19 cellular contexts compared by ENCODE assay signal in the genomic region with DNA sequence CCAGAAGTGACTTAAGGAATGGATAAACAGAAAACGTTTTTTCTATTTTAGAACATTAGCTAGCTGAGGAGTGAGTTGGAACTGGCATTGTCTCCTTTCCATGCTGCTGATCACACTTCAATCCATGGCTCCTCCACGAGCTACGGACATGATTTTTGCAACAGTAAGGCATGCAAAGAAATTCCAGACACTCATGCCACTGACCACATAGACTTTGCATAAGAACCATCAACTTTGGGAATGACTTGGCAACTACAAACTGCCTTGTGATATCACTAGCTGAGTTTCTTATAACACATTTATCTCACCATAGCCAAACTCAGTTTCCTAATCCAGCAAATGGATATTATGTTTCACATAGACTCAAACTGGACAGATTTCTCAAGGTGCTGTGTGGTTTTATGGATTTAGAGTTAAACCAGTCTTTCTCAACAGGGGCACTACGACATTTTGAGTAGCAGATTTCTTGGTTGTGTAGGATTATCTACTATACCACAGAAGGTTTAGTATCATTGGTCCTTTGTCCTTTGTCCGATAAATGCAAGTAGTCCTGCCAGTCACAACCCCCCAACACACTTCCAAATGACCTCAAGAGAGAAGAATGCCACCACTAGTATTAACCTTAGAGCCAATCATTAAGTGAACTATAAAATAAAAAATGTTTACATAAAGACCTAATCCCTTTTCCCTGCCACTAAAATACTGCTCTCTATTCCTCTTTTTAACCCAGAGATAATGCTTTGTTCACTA. TPM values are rescaled to one million over a fixed set of nuclear protein-coding genes. Genes with fewer than 3 reads are reported as not detected.
A peak's percentile ranks its signal among the peaks of the same experiment; 100 is the strongest.
DNase-seq lines count a peak whose midpoint lies in the region; ATAC-seq and TF ChIP-seq lines count a peak whose summit lies in the region.
"Had no signal": no experiment of that assay in that cellular context is flagged by ENCODE, and none has a peak within 500 bp of the region (broad histone marks: within the 10 kb centered on the region; RNA-seq: fewer than 3 reads in every experiment).

No MANE protein-coding gene starts in this region.

- peak; percentile 75 for DNase-seq in AG08395 (ENCODE audit: low spot score)
- DNase-seq in HK-2 (ENCODE audit: unreplicated experiment) = peak; percentile 18
- no peak for DNase-seq in chondrocyte (ENCODE audit: low spot score)
- DNase-seq in myocyte (ENCODE audit: low read depth) = peak; percentile 79
- no peak for DNase-seq in activated CD4-positive, alpha-beta T cell treated with anti-CD3 and anti-CD28 coated beads, Interleukin-2, amount 50 U/mL, for 1 hour
- DNase-seq in NCI-H345 treated with DMSO at 0.1 percent for 48 hours (lab: John Stamatoyannopoulos, UW; ENCODE audit: unreplicated experiment) = no peak
- no peak for DNase-seq in activated naive CD4-positive, alpha-beta T cell treated with Interleukin-2 at 50 U/mL for 16 hours
- DNase-seq: activated B cell treated with CpG ODN at 0.5 μM for 24 hours; activated CD8-positive, alpha-beta memory T cell treated with anti-CD3 and anti-CD28 coated beads, Interleukin-2, amount 50 U/mL, for 48 hours; activated naive CD8-positive, alpha-beta T cell treated with anti-CD3 and anti-CD28 coated beads, Interleukin-2, amount 50 U/mL, for 24 hours; H9; hypothalamus; NCI-H748 treated with DMSO at 0.1 percent for 48 hours; SK-N-SH; stimulated activated CD4-positive, alpha-beta T cell treated with anti-CD3 and anti-CD28 coated beads, Interleukin-4, amount 100 ng/mL, for 24 hours; stimulated activated naive CD4-positive, alpha-beta T cell had no signal

- H3K4me3 Mint-ChIP-seq in chondrocyte (ENCODE audit: unreplicated experiment) = no peak overlapping the region
- H3K4me3 Mint-ChIP-seq: activated B cell treated with CpG ODN at 0.5 μM for 24 hours; activated naive CD8-positive, alpha-beta T cell treated with anti-CD3 and anti-CD28 coated beads, Interleukin-2, amount 50 U/mL, for 24 hours; H9; memory B cell had no signal

- H3K36me3 Mint-ChIP-seq in chondrocyte (ENCODE audit: low read depth) = peaks cover 9% of the 10 kb centered on the region

- peak overlapping the region; percentile 79 for H3K27ac Mint-ChIP-seq in chondrocyte (ENCODE audit: unreplicated experiment)
- H3K27ac Mint-ChIP-seq: activated B cell treated with CpG ODN at 0.5 μM for 24 hours; activated naive CD8-positive, alpha-beta T cell treated with anti-CD3 and anti-CD28 coated beads, Interleukin-2, amount 50 U/mL, for 24 hours; memory B cell had no signal

- H3K27me3 Mint-ChIP-seq in chondrocyte (ENCODE audit: low read depth) = no peaks in the 10 kb centered on the region
- H3K27me3 Mint-ChIP-seq: activated B cell treated with CpG ODN at 0.5 μM for 24 hours; activated naive CD8-positive, alpha-beta T cell treated with anti-CD3 and anti-CD28 coated beads, Interleukin-2, amount 50 U/mL, for 24 hours; memory B cell had no signal

- no peaks in the 10 kb centered on the region for H3K9me3 Mint-ChIP-seq in chondrocyte (ENCODE audit: low read depth)
- H3K9me3 Mint-ChIP-seq: activated B cell treated with CpG ODN at 0.5 μM for 24 hours; activated naive CD8-positive, alpha-beta T cell treated with anti-CD3 and anti-CD28 coated beads, Interleukin-2, amount 50 U/mL, for 24 hours; H9; memory B cell had no signal

- H3K4me1 Mint-ChIP-seq in chondrocyte (ENCODE audit: low read depth) = peaks cover 10% of the 10 kb centered on the region
- H3K4me1 Mint-ChIP-seq: activated B cell treated with CpG ODN at 0.5 μM for 24 hours; activated naive CD8-positive, alpha-beta T cell treated with anti-CD3 and anti-CD28 coated beads, Interleukin-2, amount 50 U/mL, for 24 hours; memory B cell had no signal

- TF ChIP-seq CTCF in chondrocyte (IDR thresholded peaks at IDR 0.05) = no peak

- no peak for ATAC-seq in HG03159 (IDR thresholded peaks at IDR 0.05; ENCODE audit: unreplicated experiment)
- ATAC-seq: activated naive CD8-positive, alpha-beta T cell treated with anti-CD3 and anti-CD28 coated beads, Interleukin-2, amount 50 U/mL, for 24 hours had no signal

RNA-seq across cellular contexts. Expression of gene C17orf78, which starts 48.3 kb away (rescaled TPM):
- total RNA-seq in chondrocyte (not detected in 3 replicates), myocyte (not detected in 2 replicates)
- polyA plus RNA-seq in myocyte (2012) = 0.10 TPM
- total RNA-seq: activated B cell treated with CpG ODN at 0.5 μM for 24 hours, Daoy, H9 had no signal
- polyA plus RNA-seq: SK-N-SH had no signal

Comparison
In these comparisons a context has a peak if more than half of its experiments do, and no peak if none do; other contexts are left out.
1. DNase-seq: peak in AG08395 (single experiment), HK-2 (single experiment) and myocyte (single experiment); none in chondrocyte (single experiment), activated CD4-positive, alpha-beta T cell treated with anti-CD3 and anti-CD28 coated beads, Interleukin-2, amount 50 U/mL, for 1 hour (single experiment), NCI-H345 treated with DMSO at 0.1 percent for 48 hours (single experiment) and activated naive CD4-positive, alpha-beta T cell treated with Interleukin-2 at 50 U/mL for 16 hours (single experiment).